7 cellular contexts compared by ENCODE assay signal in genomic region chrX:10636851-10637250, GRCh38.
"Had no signal": no experiment of that assay in that cellular context is flagged by ENCODE, and none has a peak within 500 bp of the region (broad histone marks: within the 10 kb centered on the region; RNA-seq: fewer than 3 reads in every experiment).

No MANE protein-coding gene starts in this region.

- H3K4me3 Mint-ChIP-seq: GM23338, IgD-negative memory B cell had no signal

- H3K9me3 Mint-ChIP-seq: HFFc6 had no signal

- H3K9me3 ChIP-seq: HAP-1 had no signal

- H2AFZ ChIP-seq: GM23338 had no signal

- H3K27ac ChIP-seq: KMS-11 had no signal

- H3K36me3 Mint-ChIP-seq: IgD-negative memory B cell had no signal

- DNase-seq: KBM-7 had no signal

- H3K9ac ChIP-seq: KMS-11 had no signal

- H3K27ac Mint-ChIP-seq: GM23338, IgD-negative memory B cell had no signal

- FAIRE-seq: HTR-8/SVneo had no signal

- H3K36me3 ChIP-seq: HAP-1 had no signal

- H3K4me1 Mint-ChIP-seq: IgD-negative memory B cell had no signal

- H3K4me3 ChIP-seq: GM23338, HAP-1 had no signal

- H3K4me2 ChIP-seq: GM23338, KMS-11 had no signal
